In genomic region chr7:2299853-2300512, GRCh38 we compare ENCODE assay signal across 9 cellular contexts. TPM values are rescaled to one million over a fixed set of nuclear protein-coding genes. Genes with fewer than 3 reads are reported as not detected.
DNase-seq lines count a peak whose midpoint lies in the region; ATAC-seq and TF ChIP-seq lines count a peak whose summit lies in the region.
"Had no signal": no experiment of that assay in that cellular context is flagged by ENCODE, and none has a peak within 500 bp of the region (broad histone marks: within the 10 kb centered on the region; RNA-seq: fewer than 3 reads in every experiment).

No MANE protein-coding gene starts in this region.

- H3K36me3 ChIP-seq in Karpas-422 (ENCODE audit: insufficient read depth, low read length) (no peaks in the 10 kb centered on the region), colonic mucosa (no peaks in the 10 kb centered on the region)

- H3K27me3 ChIP-seq in Karpas-422 (ENCODE audit: low read length): no peaks in the 10 kb centered on the region
- no peaks in the 10 kb centered on the region for H3K27me3 ChIP-seq in colonic mucosa

- no peak for ATAC-seq in HG03571 (IDR thresholded peaks at IDR 0.05; ENCODE audit: unreplicated experiment)
- ATAC-seq in GM19455 (IDR thresholded peaks at IDR 0.05; ENCODE audit: unreplicated experiment): no peak

- intact Hi-C loops in colonic mucosa (cut with DNase I): no loop called here

- peaks cover 5% of the 10 kb centered on the region; the same call in 1 of the 2 replicates for H3K79me2 ChIP-seq in Karpas-422 (ENCODE audit: low read length)

- peak overlapping the region; percentile 22 for H3K9ac ChIP-seq in Karpas-422 (ENCODE audit: low read length)
- no peak overlapping the region for H3K9ac ChIP-seq in colonic mucosa (ENCODE audit: low read depth in 2 of 2, low read length in 2 of 2)

- H3K4me3 ChIP-seq in Karpas-422 (ENCODE audit: low read length) (peak overlapping the region; percentile 17), skin epidermis (no peak overlapping the region), colonic mucosa (no peak overlapping the region)

- H2AFZ ChIP-seq in Karpas-422 (ENCODE audit: low read length): no peak overlapping the region

- no peaks in the 10 kb centered on the region for H3K9me3 ChIP-seq in Karpas-422 (ENCODE audit: low read length)
- no peaks in the 10 kb centered on the region for H3K9me3 ChIP-seq in colonic mucosa

- in situ Hi-C loops in G401 (cut with HindIII; ENCODE audit: low sequenced_read_pairs): no loop called here

- peak overlapping the region; percentile 56 for H3K4me2 ChIP-seq in Karpas-422 (ENCODE audit: low read depth, low read length, poor library complexity, severe bottlenecking)

- no peaks in the 10 kb centered on the region for H4K20me1 ChIP-seq in Karpas-422 (ENCODE audit: insufficient read depth, low read depth, low read length)

- peaks cover 46% of the 10 kb centered on the region for H3K4me1 ChIP-seq in Karpas-422 (ENCODE audit: low read length)
- no peaks in the 10 kb centered on the region for H3K4me1 ChIP-seq in colonic mucosa

- H3K27ac ChIP-seq in Karpas-422 (ENCODE audit: low read length) (0 out of 2 replicates have a peak overlapping the region, but pooled peaks have one; percentile 18), skin epidermis (peak overlapping the region in 19 of 21 experiments; percentile 11 to 88 (median 75)), colonic mucosa (no peak overlapping the region)

- TF ChIP-seq CTCF in colonic mucosa (IDR thresholded peaks at IDR 0.05): no peak

- H3K9me2 ChIP-seq in Karpas-422 (replicated peaks; ENCODE audit: insufficient read depth, low read length): no peaks in the 10 kb centered on the region

- DNase-seq in G401 (ENCODE audit: low spot score) (peak; percentile 23), Karpas-422 (no peak), epidermal melanocyte (ENCODE audit: insufficient read length, low spot score) (peak; percentile 47), colonic mucosa (no peak), T-helper 1 cell (no peak)
- DNase-seq: NCI-H2107 had no signal

RNA-seq across cellular contexts. Expression of gene SNX8, which starts 14.3 kb away (rescaled TPM):
- 52.9 and 74.2 TPM in 2 replicates for total RNA-seq in G401 (2014; rRNA removed; shearing (Covaris generic))
- 2.6 and 6.3 TPM in 2 replicates for total RNA-seq in Karpas-422 (2014; rRNA removed; shearing (Covaris generic); ENCODE audit: low replicate concordance)
- 10 to 100 TPM; 22.4 to 36.7 TPM for total RNA-seq in colonic mucosa

RNA-seq across cellular contexts. Expression of gene EIF3B, which starts 54.6 kb away (rescaled TPM):
- total RNA-seq in G401 (2014; rRNA removed; shearing (Covaris generic)): 217 and 294 TPM in 2 replicates
- 87.0 and 152 TPM in 2 replicates for total RNA-seq in Karpas-422 (2014; rRNA removed; shearing (Covaris generic); ENCODE audit: low replicate concordance)
- total RNA-seq in colonic mucosa: 100 to 1,000 TPM in 1 of 2 donors, 10 to 100 TPM in 1; 94.4 to 180 TPM

RNA-seq across cellular contexts. Expression of gene NUDT1, which starts 58.0 kb away (rescaled TPM):
- total RNA-seq in G401 (2014; rRNA removed; shearing (Covaris generic)): 31.4 and 37.8 TPM in 2 replicates
- 45.3 and 84.8 TPM in 2 replicates for total RNA-seq in Karpas-422 (2014; rRNA removed; shearing (Covaris generic); ENCODE audit: low replicate concordance)
- 10 to 100 TPM; 15.0 to 51.6 TPM for total RNA-seq in colonic mucosa

RNA-seq across cellular contexts. Expression of gene MRM2, which starts 58.0 kb away (rescaled TPM):
- total RNA-seq in G401 (2014; rRNA removed; shearing (Covaris generic)): 57.5 and 57.8 TPM in 2 replicates
- 35.5 TPM in 2 replicates for total RNA-seq in Karpas-422 (2014; rRNA removed; shearing (Covaris generic); ENCODE audit: low replicate concordance)
- 10 to 100 TPM; 17.3 to 27.0 TPM for total RNA-seq in colonic mucosa

Comparison
In these comparisons a context has a peak if more than half of its experiments do, and no peak if none do; other contexts are left out.
1. DNase-seq: peak in G401 (single experiment) and epidermal melanocyte (single experiment); none in Karpas-422 (single experiment), colonic mucosa (single experiment) and T-helper 1 cell (0 of 5).